Comparison of ENCODE assay signal across 8 cellular contexts in the genomic region with DNA sequence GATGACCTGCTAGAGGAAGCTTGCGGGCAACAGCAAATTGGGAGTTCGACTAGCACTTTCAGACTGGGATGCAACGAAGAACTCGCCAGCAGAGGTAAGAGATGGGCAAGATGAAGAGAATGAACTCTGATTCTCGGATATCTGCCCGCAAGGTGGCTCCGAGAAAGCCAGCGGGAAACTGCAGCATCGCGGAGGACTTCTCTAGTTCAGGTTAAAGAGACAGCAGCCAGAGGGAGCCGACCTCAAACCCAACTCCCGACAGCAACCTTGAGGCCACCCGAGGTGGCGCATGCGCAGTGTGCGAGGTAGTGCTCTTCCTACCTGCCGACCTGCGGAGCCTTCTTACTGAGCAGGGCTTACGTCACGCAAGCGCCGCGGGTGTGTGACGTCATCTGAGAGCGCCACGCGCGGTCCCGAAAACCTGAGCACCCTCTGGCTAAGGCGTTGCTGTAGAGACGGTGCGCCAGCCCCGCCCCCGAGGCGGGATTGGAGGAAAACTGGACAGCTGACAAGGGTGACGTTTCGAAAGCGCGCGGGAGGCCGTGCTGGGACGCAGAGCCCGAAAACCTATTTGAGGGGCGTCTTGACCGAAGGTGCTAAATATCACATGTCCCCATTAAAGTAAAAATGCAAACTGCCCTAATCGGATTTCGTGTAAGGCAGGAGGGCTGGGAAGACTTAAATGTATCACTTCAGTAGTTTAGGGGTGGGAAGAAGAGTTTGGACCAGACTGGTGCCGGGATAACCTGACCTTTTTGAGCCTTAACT.
DNase-seq lines count a peak whose midpoint lies in the region; ATAC-seq and TF ChIP-seq lines count a peak whose summit lies in the region.

No MANE protein-coding gene starts in this region.

- peak; percentile 84 to 88 for ATAC-seq in CD4-positive, CD25-positive, alpha-beta regulatory T cell (ENCODE audit: low read depth in 2 of 2)
- peak; percentile 74 for ATAC-seq in GM19438 (IDR thresholded peaks at IDR 0.05; ENCODE audit: low read depth, unreplicated experiment)
- peak; percentile 63 for ATAC-seq in HG03575 (IDR thresholded peaks at IDR 0.05; ENCODE audit: extremely low read depth, insufficient number of reproducible peaks, low FRiP score, unreplicated experiment)

- intact Hi-C loops in activated CD4-positive, alpha-beta memory T cell treated with anti-CD3 and anti-CD28 coated beads for 36 hours (cut with micrococcal nuclease): loop anchor here (1.0 to 5.0 kb wide), 3 partner anchors 110 to 151 kb away; a partner anchor contains a TSS
- intact Hi-C loops in dorsolateral prefrontal cortex (cut with DNase I): no loop called here

- H3K27me3 Mint-ChIP-seq in CD4-positive, CD25-positive, alpha-beta regulatory T cell: peaks cover 20% of the 10 kb centered on the region
- H3K27me3 Mint-ChIP-seq in activated CD4-positive, alpha-beta memory T cell treated with anti-CD3 and anti-CD28 coated beads for 36 hours: no peaks in the 10 kb centered on the region

- CTCF ChIA-PET in activated CD4-positive, alpha-beta memory T cell treated with anti-CD3 and anti-CD28 coated beads for 36 hours (lab: Charles Lee): interaction anchor here (0.6 to 5.6 kb wide), 7 partner anchors 16 to 1521 kb away, joined by 3 to 18 read pairs (median 4); no protein-coding TSS in a partner anchor

- TF ChIP-seq CTCF in dorsolateral prefrontal cortex (IDR thresholded peaks at IDR 0.05 in 54 of 56, conservative IDR thresholded peaks at IDR 0.05 in 2 of 56; ENCODE audit: low read depth in 1 of 56, partially characterized antibody in 56 of 56) (peak in 51 of 56 donors; percentile 15 to 62 (median 44)), liver (IDR thresholded peaks at IDR 0.05; ENCODE audit: low read depth, low read length, missing input control) (peak; percentile 24)

- no peaks in the 10 kb centered on the region for H3K9me3 Mint-ChIP-seq in CD4-positive, CD25-positive, alpha-beta regulatory T cell
- no peaks in the 10 kb centered on the region for H3K9me3 Mint-ChIP-seq in activated CD4-positive, alpha-beta memory T cell treated with anti-CD3 and anti-CD28 coated beads for 36 hours

- H3K9ac ChIP-seq in liver (ENCODE audit: low read depth in 1 of 2, low read length in 2 of 2): peak overlapping the region; percentile 62 to 87

- H3K27ac ChIP-seq in CD4-positive, CD25-positive, alpha-beta regulatory T cell (ENCODE audit: insufficient read depth, low read length, poor library complexity, severe bottlenecking): peak overlapping the region; percentile 89
- peak overlapping the region; percentile 48 to 95 (median 88) for H3K27ac ChIP-seq in dorsolateral prefrontal cortex
- peak overlapping the region; percentile 80 to 85 for H3K27ac ChIP-seq in liver (ENCODE audit: low read depth in 1 of 2, low read length in 2 of 2)

- H3K27me3 ChIP-seq in CD4-positive, CD25-positive, alpha-beta regulatory T cell (ENCODE audit: control insufficient read depth, insufficient read depth, low read length): no peaks in the 10 kb centered on the region
- H3K27me3 ChIP-seq in dorsolateral prefrontal cortex: no peaks in the 10 kb centered on the region
- H3K27me3 ChIP-seq in liver (ENCODE audit: control insufficient read depth in 4 of 4, insufficient read depth in 4 of 4, low read length in 3 of 4): no peaks in the 10 kb centered on the region

- H3K4me3 ChIP-seq in CD4-positive, CD25-positive, alpha-beta regulatory T cell (ENCODE audit: low read depth, low read length): peak overlapping the region; percentile 97
- H3K4me3 ChIP-seq in dorsolateral prefrontal cortex (peak overlapping the region; percentile 50 to 94 (median 73)), liver (ENCODE audit: low read depth in 1 of 3, low read length in 3 of 3) (peak overlapping the region; percentile 51 to 77 (median 74))

- H3K4me3 Mint-ChIP-seq in CD4-positive, CD25-positive, alpha-beta regulatory T cell: peak overlapping the region; percentile 94 to 98 (median 96)
- H3K4me3 Mint-ChIP-seq in activated CD4-positive, alpha-beta memory T cell treated with anti-CD3 and anti-CD28 coated beads for 36 hours: peak overlapping the region; percentile 90

- no peaks in the 10 kb centered on the region for H3K9me3 ChIP-seq in CD4-positive, CD25-positive, alpha-beta regulatory T cell (ENCODE audit: control insufficient read depth in 2 of 2, low read length in 2 of 2)
- no peaks in the 10 kb centered on the region for H3K9me3 ChIP-seq in liver (ENCODE audit: control insufficient read depth in 4 of 4, low read length in 3 of 4)

- H3K36me3 Mint-ChIP-seq in CD4-positive, CD25-positive, alpha-beta regulatory T cell: no peaks in the 10 kb centered on the region
- H3K36me3 Mint-ChIP-seq in activated CD4-positive, alpha-beta memory T cell treated with anti-CD3 and anti-CD28 coated beads for 36 hours: no peaks in the 10 kb centered on the region

- WGBS in liver: 4% methylated on average over 48 of the region's 48 CpGs

- H3K36me3 ChIP-seq in CD4-positive, CD25-positive, alpha-beta regulatory T cell (ENCODE audit: control insufficient read depth, insufficient read depth, low read length): no peaks in the 10 kb centered on the region
- no peaks in the 10 kb centered on the region for H3K36me3 ChIP-seq in liver (ENCODE audit: control insufficient read depth in 4 of 4, insufficient read depth in 3 of 4, low read depth in 1 of 4, low read length in 3 of 4)

- peaks cover 22 to 68% (median 46%) of the 10 kb centered on the region in 4 donors for H3K4me1 Mint-ChIP-seq in CD4-positive, CD25-positive, alpha-beta regulatory T cell
- H3K4me1 Mint-ChIP-seq in activated CD4-positive, alpha-beta memory T cell treated with anti-CD3 and anti-CD28 coated beads for 36 hours (ENCODE audit: low read depth): peaks cover 44% of the 10 kb centered on the region

- POLR2A ChIA-PET in activated CD4-positive, alpha-beta memory T cell treated with anti-CD3 and anti-CD28 coated beads for 36 hours (lab: Charles Lee): interaction anchor here (0.9 to 1.0 kb wide), 3 partner anchors 16 to 189 kb away, joined by 3 to 4 read pairs (median 3); no protein-coding TSS in a partner anchor

- peak overlapping the region; percentile 96 to 99 (median 99) for H3K27ac Mint-ChIP-seq in CD4-positive, CD25-positive, alpha-beta regulatory T cell
- H3K27ac Mint-ChIP-seq in activated CD4-positive, alpha-beta memory T cell treated with anti-CD3 and anti-CD28 coated beads for 36 hours: peak overlapping the region; percentile 93

- H3K4me1 ChIP-seq in CD4-positive, CD25-positive, alpha-beta regulatory T cell (ENCODE audit: control insufficient read depth, insufficient read depth, low read length, poor library complexity, severe bottlenecking): peaks cover 48% of the 10 kb centered on the region
- H3K4me1 ChIP-seq in liver (ENCODE audit: control insufficient read depth in 4 of 4, insufficient read depth in 4 of 4, low read length in 3 of 4): peaks cover 2 to 12% (median 4%) of the 10 kb centered on the region in 4 donors

- DNase-seq in CD4-positive, CD25-positive, alpha-beta regulatory T cell: peak; percentile 99 to 100 (median 99)
- DNase-seq in NCI-H82 (lab: John Stamatoyannopoulos, UW) (peak; percentile 99), dorsolateral prefrontal cortex (peak; percentile 97 to 100 (median 100))
- DNase-seq in activated CD4-positive, alpha-beta memory T cell treated with anti-CD3 and anti-CD28 coated beads for 36 hours: peak; percentile 100
- DNase-seq in stimulated activated CD4-positive, alpha-beta T cell treated with anti-CD3 and anti-CD28 coated beads, Interleukin-4, amount 100 ng/mL, for 1 hour: peak; percentile 99

- TF ChIP-seq RAD21 in liver (IDR thresholded peaks at IDR 0.05): peak; percentile 72 to 73

TF ChIP-seq in liver, 16 proteins besides CTCF, POLR2A, EP300 and RAD21 (continues in another document):
- TF ChIP-seq, protein P1, sequence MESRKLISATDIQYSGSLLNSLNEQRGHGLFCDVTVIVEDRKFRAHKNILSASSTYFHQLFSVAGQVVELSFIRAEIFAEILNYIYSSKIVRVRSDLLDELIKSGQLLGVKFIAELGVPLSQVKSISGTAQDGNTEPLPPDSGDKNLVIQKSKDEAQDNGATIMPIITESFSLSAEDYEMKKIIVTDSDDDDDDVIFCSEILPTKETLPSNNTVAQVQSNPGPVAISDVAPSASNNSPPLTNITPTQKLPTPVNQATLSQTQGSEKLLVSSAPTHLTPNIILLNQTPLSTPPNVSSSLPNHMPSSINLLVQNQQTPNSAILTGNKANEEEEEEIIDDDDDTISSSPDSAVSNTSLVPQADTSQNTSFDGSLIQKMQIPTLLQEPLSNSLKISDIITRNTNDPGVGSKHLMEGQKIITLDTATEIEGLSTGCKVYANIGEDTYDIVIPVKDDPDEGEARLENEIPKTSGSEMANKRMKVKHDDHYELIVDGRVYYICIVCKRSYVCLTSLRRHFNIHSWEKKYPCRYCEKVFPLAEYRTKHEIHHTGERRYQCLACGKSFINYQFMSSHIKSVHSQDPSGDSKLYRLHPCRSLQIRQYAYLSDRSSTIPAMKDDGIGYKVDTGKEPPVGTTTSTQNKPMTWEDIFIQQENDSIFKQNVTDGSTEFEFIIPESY (IDR thresholded peaks at IDR 0.05): no peak
- TF ChIP-seq NR2F2 (IDR thresholded peaks at IDR 0.05): no peak
- TF ChIP-seq, protein P2, sequence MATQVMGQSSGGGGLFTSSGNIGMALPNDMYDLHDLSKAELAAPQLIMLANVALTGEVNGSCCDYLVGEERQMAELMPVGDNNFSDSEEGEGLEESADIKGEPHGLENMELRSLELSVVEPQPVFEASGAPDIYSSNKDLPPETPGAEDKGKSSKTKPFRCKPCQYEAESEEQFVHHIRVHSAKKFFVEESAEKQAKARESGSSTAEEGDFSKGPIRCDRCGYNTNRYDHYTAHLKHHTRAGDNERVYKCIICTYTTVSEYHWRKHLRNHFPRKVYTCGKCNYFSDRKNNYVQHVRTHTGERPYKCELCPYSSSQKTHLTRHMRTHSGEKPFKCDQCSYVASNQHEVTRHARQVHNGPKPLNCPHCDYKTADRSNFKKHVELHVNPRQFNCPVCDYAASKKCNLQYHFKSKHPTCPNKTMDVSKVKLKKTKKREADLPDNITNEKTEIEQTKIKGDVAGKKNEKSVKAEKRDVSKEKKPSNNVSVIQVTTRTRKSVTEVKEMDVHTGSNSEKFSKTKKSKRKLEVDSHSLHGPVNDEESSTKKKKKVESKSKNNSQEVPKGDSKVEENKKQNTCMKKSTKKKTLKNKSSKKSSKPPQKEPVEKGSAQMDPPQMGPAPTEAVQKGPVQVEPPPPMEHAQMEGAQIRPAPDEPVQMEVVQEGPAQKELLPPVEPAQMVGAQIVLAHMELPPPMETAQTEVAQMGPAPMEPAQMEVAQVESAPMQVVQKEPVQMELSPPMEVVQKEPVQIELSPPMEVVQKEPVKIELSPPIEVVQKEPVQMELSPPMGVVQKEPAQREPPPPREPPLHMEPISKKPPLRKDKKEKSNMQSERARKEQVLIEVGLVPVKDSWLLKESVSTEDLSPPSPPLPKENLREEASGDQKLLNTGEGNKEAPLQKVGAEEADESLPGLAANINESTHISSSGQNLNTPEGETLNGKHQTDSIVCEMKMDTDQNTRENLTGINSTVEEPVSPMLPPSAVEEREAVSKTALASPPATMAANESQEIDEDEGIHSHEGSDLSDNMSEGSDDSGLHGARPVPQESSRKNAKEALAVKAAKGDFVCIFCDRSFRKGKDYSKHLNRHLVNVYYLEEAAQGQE (IDR thresholded peaks at IDR 0.05): peak; percentile 30

Comparison
In these comparisons a context has a peak if more than half of its experiments do, and no peak if none do; other contexts are left out.
1. Peak in every context shown above with its lines: DNase-seq, ATAC-seq, H3K4me3 ChIP-seq and H3K27ac ChIP-seq.